Comparison of ENCODE assay signal across 2 cellular contexts in genomic region chr1:219724440-219724839, GRCh38.
TF ChIP-seq lines count a peak whose summit lies in the region.

No MANE protein-coding gene starts in this region.

TF ChIP-seq in GM23338, 12 proteins besides CTCF, POLR2A, EP300 and RAD21 (continued from another document):
- TF ChIP-seq STAT1 (IDR thresholded peaks at IDR 0.05; ENCODE audit: unreplicated experiment) (no peak), ETS1 (IDR thresholded peaks at IDR 0.05) (no peak), ZNF462 (CRISPR knock-in tag; IDR thresholded peaks at IDR 0.05) (no peak), EZH2phosphoT487 (IDR thresholded peaks at IDR 0.05; ENCODE audit: unreplicated experiment) (no peak), REST (IDR thresholded peaks at IDR 0.05; ENCODE audit: unreplicated experiment) (no peak)

TF ChIP-seq in K562, 482 proteins besides CTCF, POLR2A, EP300 and RAD21 (continued from another document):
- TF ChIP-seq DEAF1 (CRISPR knock-in tag; IDR thresholded peaks at IDR 0.05): peak; percentile 51
- TF ChIP-seq ZNF140 (CRISPR knock-in tag; IDR thresholded peaks at IDR 0.05): no peak
- TF ChIP-seq SMC3 (conservative IDR thresholded peaks at IDR 0.05; ENCODE audit: insufficient read depth, low read depth, low read length): 0 out of 2 replicates have a peak, but pooled peaks have one; percentile 29
- no peak for TF ChIP-seq FOXO4 (CRISPR knock-in tag; IDR thresholded peaks at IDR 0.05)
- TF ChIP-seq ADNP (tag; IDR thresholded peaks at IDR 0.05): no peak
- no peak for TF ChIP-seq ZNF232 (CRISPR knock-in tag; IDR thresholded peaks at IDR 0.05)
